ENCODE assay signal across 12 cellular contexts in genomic region chr6:146545608-146546007, GRCh38. TPM values are rescaled to one million over a fixed set of nuclear protein-coding genes. Genes with fewer than 3 reads are reported as not detected.
DNase-seq lines count a peak whose midpoint lies in the region; ATAC-seq and TF ChIP-seq lines count a peak whose summit lies in the region.
"Had no signal": no experiment of that assay in that cellular context is flagged by ENCODE, and none has a peak within 500 bp of the region (broad histone marks: within the 10 kb centered on the region; RNA-seq: fewer than 3 reads in every experiment).

No MANE protein-coding gene starts in this region.

- H3K27me3 ChIP-seq in AG04450 (ENCODE audit: control insufficient read depth, insufficient read depth, low read length), result no peaks in the 10 kb centered on the region
- H3K27me3 ChIP-seq in dorsolateral prefrontal cortex, result no peaks in the 10 kb centered on the region

- CTCF ChIA-PET in AG04450 (lab: Charles Lee), result interaction anchor here (0.6 to 1.1 kb wide), 4 partner anchors 13 to 617 kb away, joined by 3 to 5 read pairs (median 3); no protein-coding TSS in a partner anchor

- whole genome bisulfite sequencing in lower leg skin, 2 donors, result 33 to 34% methylated on average over 5 of the region's 5 CpGs

- DNase-seq in AG04450 (ENCODE audit: low read depth, low spot score) (no peak), M059J (ENCODE audit: low read depth) (peak; percentile 85), dorsolateral prefrontal cortex (no peak), myocyte (ENCODE audit: low read depth) (peak; percentile 22), NCI-H524 treated with DMSO at 0.1 percent for 48 hours (lab: John Stamatoyannopoulos, UW) (no peak), lower leg skin (ENCODE audit: low spot score in 2 of 2) (no peak)
- DNase-seq: activated T-cell treated with anti-CD3 and anti-CD28 coated beads, Interleukin-2, amount 50 U/mL, for 24 hours; COR-L47; hypothalamus had no signal

- intact Hi-C loops in dorsolateral prefrontal cortex (cut with DNase I), result loop anchor here in 1 of 2 donors (10.0 kb wide), 1 partner anchor 581 kb away; the partner anchor contains the start of gene SHPRH
- intact Hi-C loops in lower leg skin (cut with DNase I; ENCODE audit: low total_unique reads), result no loop called here

- H3K27ac ChIP-seq in AG04450 (ENCODE audit: low read depth, low read length) (peak overlapping the region; percentile 92), dorsolateral prefrontal cortex (peak overlapping the region in 12 of 59 donors; percentile 2 to 92 (median 26))

- ATAC-seq in GM19455 (IDR thresholded peaks at IDR 0.05; ENCODE audit: unreplicated experiment), result no peak
- ATAC-seq in GM18907 (IDR thresholded peaks at IDR 0.05; ENCODE audit: unreplicated experiment), result no peak

- POLR2A ChIA-PET in AG04450 (lab: Yijun Ruan, JAX), result interaction anchor here (0.6 to 1.1 kb wide), 2 partner anchors 158 to 582 kb away, joined by 3 to 4 read pairs; partner anchors contain the start of gene SHPRH

- peaks cover 2% of the 10 kb centered on the region; the same call in 1 of the 2 replicates for H3K9me3 ChIP-seq in AG04450 (ENCODE audit: control insufficient read depth, insufficient read depth, low read length)

- H3K4me3 ChIP-seq in AG04450 (ENCODE audit: low read depth, low read length) (peak overlapping the region; percentile 93), dorsolateral prefrontal cortex (peak overlapping the region in 41 of 59 donors; percentile 5 to 89 (median 77)), lower leg skin (ENCODE audit: low read depth, poor library complexity, severe bottlenecking) (no peak overlapping the region)

- TF ChIP-seq CTCF in AG04450 (IDR thresholded peaks at IDR 0.05; ENCODE audit: low read depth, low read length), result no peak
- TF ChIP-seq CTCF in dorsolateral prefrontal cortex (IDR thresholded peaks at IDR 0.05 in 54 of 56, conservative IDR thresholded peaks at IDR 0.05 in 2 of 56; ENCODE audit: low read depth in 1 of 56, partially characterized antibody in 56 of 56), result no peak
- TF ChIP-seq CTCF in lower leg skin (IDR thresholded peaks at IDR 0.05), result no peak

- TF ChIP-seq POLR2A in lower leg skin (IDR thresholded peaks at IDR 0.05), result no peak

RNA-seq across cellular contexts. Expression of gene RAB32, which starts 2.0 kb away (rescaled TPM):
- polyA plus RNA-seq in AG04450 (2011; rRNA removed), result 85.9 and 100 TPM in 2 replicates
- 14.1 and 17.8 TPM in 2 replicates for polyA minus RNA-seq in AG04450 (2011; rRNA and poly(A)+ RNA removed)
- total RNA-seq in M059J (2014; rRNA removed; shearing (Covaris generic)), result 91.6 and 101 TPM in 2 replicates
- 1 to 10 TPM; 1.3 to 9.0 (median 3.7) TPM for total RNA-seq in dorsolateral prefrontal cortex
- 36.7 and 43.3 TPM in 2 replicates for total RNA-seq in myocyte
- 61.7 TPM for polyA plus RNA-seq in myocyte (2012)
- total RNA-seq in lower leg skin, result 10 to 100 TPM; 12.3 to 17.7 (median 16.8) TPM

RNA-seq across cellular contexts. Expression of gene ADGB, which starts 53.2 kb away (rescaled TPM):
- not detected in 2 replicates for polyA plus RNA-seq in AG04450 (2011; rRNA removed)
- not detected in 2 replicates for polyA minus RNA-seq in AG04450 (2011; rRNA and poly(A)+ RNA removed)
- not detected in 2 replicates for total RNA-seq in M059J (2014; rRNA removed; shearing (Covaris generic))
- 1 to 10 TPM in 4 of 120 experiments, under 1 TPM in 9, not detected in 107; 0.16 to 2.1 (median 0.77) TPM for total RNA-seq in dorsolateral prefrontal cortex
- not detected in 2 replicates for total RNA-seq in myocyte
- polyA plus RNA-seq in myocyte (2012), result not detected
- total RNA-seq in lower leg skin, result 1 to 10 TPM in 2 of 4 donors, under 1 TPM in 1, not detected in 1; 0.06 to 1.9 (median 1.8) TPM
- polyA plus RNA-seq: IgD-negative memory B cell had no signal

Comparison
In these comparisons a context has a peak if more than half of its experiments do, and no peak if none do; other contexts are left out.
1. DNase-seq: peak in M059J (single experiment) and myocyte (single experiment); none in AG04450 (single experiment), dorsolateral prefrontal cortex (0 of 10), NCI-H524 treated with DMSO at 0.1 percent for 48 hours (single experiment) and lower leg skin (0 of 2).